Comparison of ENCODE assay signal across 24 cellular contexts in the genomic region with DNA sequence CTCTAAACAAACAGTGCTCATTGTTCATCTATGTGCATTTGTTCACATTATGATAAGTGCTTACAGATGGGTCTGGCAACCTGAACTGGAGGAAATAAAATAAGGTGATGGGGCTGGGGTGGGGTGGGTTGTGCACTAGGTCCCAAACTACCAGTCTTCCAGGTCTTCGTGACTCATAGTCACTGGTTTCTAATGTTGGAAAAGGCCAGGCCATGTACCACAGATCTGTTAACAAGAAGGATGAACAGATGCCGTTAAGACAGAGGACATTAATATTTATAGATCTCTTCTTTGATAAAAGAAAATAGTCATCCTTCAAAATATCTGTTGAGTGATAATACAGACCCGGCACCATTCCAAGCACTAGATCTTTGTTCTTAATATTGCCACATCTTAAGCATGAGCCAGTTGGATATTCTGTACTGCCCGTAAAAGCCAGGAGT.
DNase-seq lines count a peak whose midpoint lies in the region; ATAC-seq and TF ChIP-seq lines count a peak whose summit lies in the region.
"Had no signal": no experiment of that assay in that cellular context is flagged by ENCODE, and none has a peak within 500 bp of the region (broad histone marks: within the 10 kb centered on the region; RNA-seq: fewer than 3 reads in every experiment).

No MANE protein-coding gene starts in this region.

- WGBS in right cardiac atrium: 53% methylated on average over 4 of the region's 4 CpGs

- DNase-seq in Right ventricle myocardium superior (no peak), cardiac septum (ENCODE audit: low spot score) (no peak), brain microvascular endothelial cell (no peak), right cardiac atrium (no peak), iPS-NIHi7 (ENCODE audit: extremely low spot score) (no peak), tibial artery (no peak), mesothelial cell of epicardium (ENCODE audit: low spot score in 2 of 2, unreplicated experiment in 2 of 2) (no peak)
- DNase-seq: activated CD4-positive, alpha-beta T cell treated with anti-CD3 and anti-CD28 coated beads, Interleukin-2, amount 10 ng/mL, durations not matched to agents 24 days and 14 days; activated CD8-positive, alpha-beta memory T cell treated with anti-CD3 and anti-CD28 coated beads, Interleukin-2, amount 10 ng/mL, durations not matched to agents 7 days and 5 days; activated naive CD4-positive, alpha-beta T cell treated with anti-CD3 and anti-CD28 coated beads, Interleukin-2, amount 50 U/mL, for 16 hours; effector memory CD4-positive, alpha-beta T cell; NCI-H1694 treated with DMSO at 0.1 percent for 48 hours; NCI-H526 treated with DMSO at 0.1 percent for 48 hours; stimulated activated CD4-positive, alpha-beta T cell treated with anti-CD3 and anti-CD28 coated beads, Interleukin-4, amount 100 ng/mL, for 4 hours; stomach; transverse colon had no signal

- H3K36me3 ChIP-seq in brain microvascular endothelial cell (replicated peaks) (no peaks in the 10 kb centered on the region), tibial artery (no peaks in the 10 kb centered on the region)
- H3K36me3 ChIP-seq: BLaER1 treated with 17β-estradiol and CSF1 and Interleukin-3, amounts not matched to agents 10 nM and 100 nM; esophagus muscularis mucosa; stomach; transverse colon had no signal

- no peaks in the 10 kb centered on the region for H3K4me1 ChIP-seq in right cardiac atrium (ENCODE audit: control insufficient read depth, insufficient read depth, low read length)
- H3K4me1 ChIP-seq in tibial artery: peaks cover 0 to 5% (median 0%) of the 10 kb centered on the region in 4 donors
- H3K4me1 ChIP-seq: stomach, transverse colon had no signal

- peaks cover 6% of the 10 kb centered on the region for H3K9me3 Mint-ChIP-seq in mesothelial cell of epicardium
- H3K9me3 Mint-ChIP-seq: T-helper 2 cell treated with Interferon-gamma antibody and Interleukin-4, amounts not matched to agents 5 μg/mL and 100 μg/mL, for 36 hours had no signal

- no peak overlapping the region for H3K4me3 ChIP-seq in brain microvascular endothelial cell (ENCODE audit: low read depth, low read length)
- H3K4me3 ChIP-seq in right cardiac atrium (ENCODE audit: low read length): no peak overlapping the region
- H3K4me3 ChIP-seq in tibial artery: no peak overlapping the region
- H3K4me3 ChIP-seq: BLaER1 treated with 17β-estradiol and CSF1 and Interleukin-3, amounts not matched to agents 10 nM and 100 nM; esophagus muscularis mucosa; lung; SK-N-MC; stomach; transverse colon had no signal

- no peaks in the 10 kb centered on the region for H3K27me3 Mint-ChIP-seq in mesothelial cell of epicardium (ENCODE audit: low read depth)
- H3K27me3 Mint-ChIP-seq: activated CD4-positive, alpha-beta T cell treated with anti-CD3 and anti-CD28 coated beads, Interleukin-2, amount 10 ng/mL, durations not matched to agents 24 days and 14 days had no signal

- in situ Hi-C loops in brain microvascular endothelial cell (cut with HindIII; ENCODE audit: low pct_ligation_motif_present, low sequenced_read_pairs): no loop called here

- no peak overlapping the region for H3K4me3 Mint-ChIP-seq in mesothelial cell of epicardium
- H3K4me3 Mint-ChIP-seq: activated CD4-positive, alpha-beta T cell treated with anti-CD3 and anti-CD28 coated beads, Interleukin-2, amount 10 ng/mL, durations not matched to agents 24 days and 14 days; activated CD8-positive, alpha-beta memory T cell treated with anti-CD3 and anti-CD28 coated beads, Interleukin-2, amount 10 ng/mL, durations not matched to agents 7 days and 5 days had no signal

- TF ChIP-seq CTCF in brain microvascular endothelial cell (IDR thresholded peaks at IDR 0.05; ENCODE audit: low read depth, low read length, missing control alignments): no peak
- no peak for TF ChIP-seq CTCF in tibial artery (IDR thresholded peaks at IDR 0.05)
- no peak for TF ChIP-seq CTCF in mesothelial cell of epicardium (IDR thresholded peaks at IDR 0.05; ENCODE audit: unreplicated experiment)

- H3K9me3 ChIP-seq in right cardiac atrium (ENCODE audit: control insufficient read depth, low read length) (no peaks in the 10 kb centered on the region), tibial artery (no peaks in the 10 kb centered on the region)
- H3K9me3 ChIP-seq: esophagus muscularis mucosa, stomach, transverse colon had no signal

- H3K36me3 Mint-ChIP-seq in mesothelial cell of epicardium: peaks cover under 1% of the 10 kb centered on the region
- H3K36me3 Mint-ChIP-seq: activated CD8-positive, alpha-beta memory T cell treated with anti-CD3 and anti-CD28 coated beads, Interleukin-2, amount 10 ng/mL, durations not matched to agents 7 days and 5 days had no signal

- ATAC-seq in Right ventricle myocardium superior (ENCODE audit: poor library complexity) (peak; percentile 75), right cardiac atrium (peak; percentile 42 to 47), GM19463 (IDR thresholded peaks at IDR 0.05; ENCODE audit: unreplicated experiment) (no peak)
- ATAC-seq: activated CD8-positive, alpha-beta memory T cell treated with anti-CD3 and anti-CD28 coated beads, Interleukin-2, amount 10 ng/mL, durations not matched to agents 7 days and 5 days; HCT116 had no signal

- intact Hi-C loops in Right ventricle myocardium superior (cut with DNase I) (no loop called here), cardiac septum (cut with DNase I) (no loop called here), right cardiac atrium (cut with DNase I) (no loop called here), tibial artery (cut with DNase I; ENCODE audit: low total_unique reads) (no loop called here)

- peaks cover 13% of the 10 kb centered on the region for H3K4me1 Mint-ChIP-seq in mesothelial cell of epicardium

- no peaks in the 10 kb centered on the region for H3K27me3 ChIP-seq in brain microvascular endothelial cell (replicated peaks)
- H3K27me3 ChIP-seq in right cardiac atrium (ENCODE audit: control insufficient read depth, insufficient read depth): no peaks in the 10 kb centered on the region
- H3K27me3 ChIP-seq in tibial artery: no peaks in the 10 kb centered on the region
- H3K27me3 ChIP-seq: BLaER1 treated with 17β-estradiol and CSF1 and Interleukin-3, amounts not matched to agents 10 nM and 100 nM; esophagus muscularis mucosa; stomach; transverse colon had no signal

- peak overlapping the region; percentile 77 for H3K27ac ChIP-seq in brain microvascular endothelial cell
- no peak overlapping the region for H3K27ac ChIP-seq in right cardiac atrium (ENCODE audit: low read length)
- no peak overlapping the region for H3K27ac ChIP-seq in tibial artery
- H3K27ac ChIP-seq: BLaER1 treated with 17β-estradiol and CSF1 and Interleukin-3, amounts not matched to agents 10 nM and 100 nM; esophagus muscularis mucosa; SK-N-MC; stomach; transverse colon; VCaP had no signal

- H3K27ac Mint-ChIP-seq in mesothelial cell of epicardium: no peak overlapping the region
- H3K27ac Mint-ChIP-seq: activated CD8-positive, alpha-beta memory T cell treated with anti-CD3 and anti-CD28 coated beads, Interleukin-2, amount 10 ng/mL, durations not matched to agents 7 days and 5 days; T-helper 2 cell treated with Interferon-gamma antibody and Interleukin-4, amounts not matched to agents 5 μg/mL and 100 μg/mL, for 36 hours had no signal
